In the genomic region with DNA sequence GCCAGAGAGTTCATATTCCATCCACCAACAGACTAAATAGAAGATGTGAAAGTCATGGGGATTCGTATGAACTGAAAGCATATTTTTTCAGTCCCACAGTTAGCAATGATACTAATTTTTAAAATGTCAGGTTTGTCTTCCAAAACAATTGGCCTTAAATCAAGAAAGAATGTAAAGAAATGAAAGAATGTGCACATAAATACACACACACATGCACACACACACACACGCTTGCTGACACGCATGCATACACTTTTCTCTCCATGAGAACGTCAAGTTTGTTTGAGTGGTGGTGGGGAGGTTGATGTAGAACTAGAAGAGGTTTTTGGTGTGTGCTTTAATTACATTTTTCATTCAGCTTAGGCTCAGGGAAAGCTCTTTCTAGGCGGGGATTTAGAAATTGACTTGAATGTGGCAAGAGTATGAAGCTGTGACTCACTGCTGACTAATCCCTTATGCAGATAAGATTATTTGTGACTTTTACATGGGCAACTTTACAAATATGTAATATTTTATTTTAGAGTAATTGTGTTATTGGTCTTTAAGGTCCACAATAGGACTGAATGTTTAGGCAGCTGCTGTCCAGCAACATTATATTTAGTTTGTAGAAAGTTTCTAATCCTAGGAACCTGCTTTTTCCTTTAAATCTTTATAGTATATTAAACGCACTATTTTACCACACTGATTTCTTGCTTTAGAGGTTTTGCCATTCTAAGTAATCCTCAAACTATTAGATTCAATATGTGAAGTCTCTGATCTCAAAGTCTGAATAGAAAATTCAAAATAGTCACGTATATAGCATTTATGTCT, we compare ENCODE assay signal across 12 cellular contexts. TPM values are rescaled to one million over a fixed set of nuclear protein-coding genes. Genes with fewer than 3 reads are reported as not detected.
DNase-seq lines count a peak whose midpoint lies in the region; ATAC-seq, FAIRE-seq and TF ChIP-seq lines count a peak whose summit lies in the region.
"Had no signal": no experiment of that assay in that cellular context is flagged by ENCODE, and none has a peak within 500 bp of the region (broad histone marks: within the 10 kb centered on the region; RNA-seq: fewer than 3 reads in every experiment).

No MANE protein-coding gene starts in this region.

- H3K4me1 Mint-ChIP-seq in HFFc6 (ENCODE audit: low read depth), result peaks cover 97% of the 10 kb centered on the region
- no peaks in the 10 kb centered on the region for H3K4me1 Mint-ChIP-seq in activated CD8-positive, alpha-beta memory T cell treated with anti-CD3 and anti-CD28 coated beads, Interleukin-2, amount 10 ng/mL, durations not matched to agents 7 days and 5 days

- H4K20me1 ChIP-seq in keratinocyte (ENCODE audit: control insufficient read depth, extremely low read depth, insufficient read depth, low read length), result no peaks in the 10 kb centered on the region

- no peaks in the 10 kb centered on the region for H3K79me2 ChIP-seq in keratinocyte (ENCODE audit: control insufficient read depth, insufficient read depth, low read length)

- no peak for ATAC-seq in activated CD8-positive, alpha-beta memory T cell treated with anti-CD3 and anti-CD28 coated beads, Interleukin-2, amount 10 ng/mL, durations not matched to agents 7 days and 5 days
- ATAC-seq: T-helper 17 cell had no signal

- H3K4me2 ChIP-seq in keratinocyte (ENCODE audit: control insufficient read depth, extremely low read depth, insufficient read depth, low read depth, low read length), result peak overlapping the region; percentile 25

- no peak overlapping the region for H3K27ac ChIP-seq in keratinocyte (ENCODE audit: control insufficient read depth, insufficient read depth, low read length)

- H3K36me3 ChIP-seq in keratinocyte (ENCODE audit: control insufficient read depth in 2 of 2, extremely low read depth in 1 of 2, insufficient read depth in 2 of 2, low read length in 2 of 2), result no peaks in the 10 kb centered on the region

- no peaks in the 10 kb centered on the region for H3K27me3 Mint-ChIP-seq in HFFc6 (ENCODE audit: insufficient read depth)
- H3K27me3 Mint-ChIP-seq in activated CD8-positive, alpha-beta memory T cell treated with anti-CD3 and anti-CD28 coated beads, Interleukin-2, amount 10 ng/mL, durations not matched to agents 7 days and 5 days, result peaks cover 31% of the 10 kb centered on the region

- dilution Hi-C loops in keratinocyte (cut with MboI; ENCODE audit: extremely low pct_ligation_motif_present, low sequenced_read_pairs), result no loop called here

- TF ChIP-seq CTCF in HFFc6 (IDR thresholded peaks at IDR 0.05) (no peak), keratinocyte (optimal IDR thresholded peaks at IDR 0.05 in 1 of 3, IDR thresholded peaks at IDR 0.05 in 1 of 3, conservative IDR thresholded peaks at IDR 0.05 in 1 of 3; ENCODE audit: extremely low read depth in 1 of 3, insufficient read depth in 2 of 3, low read length in 3 of 3) (no peak)

- H3K4me3 ChIP-seq in keratinocyte (ENCODE audit: control insufficient read depth in 2 of 3, extremely low read depth in 1 of 3, insufficient read depth in 2 of 3, low read depth in 1 of 3, low read length in 3 of 3), result no peak overlapping the region

- H3K9me3 Mint-ChIP-seq in HFFc6, result no peaks in the 10 kb centered on the region
- no peaks in the 10 kb centered on the region for H3K9me3 Mint-ChIP-seq in activated CD8-positive, alpha-beta memory T cell treated with anti-CD3 and anti-CD28 coated beads, Interleukin-2, amount 10 ng/mL, durations not matched to agents 7 days and 5 days (ENCODE audit: low read depth)

- no peak overlapping the region for H3K9ac ChIP-seq in keratinocyte (ENCODE audit: control insufficient read depth, extremely low read depth, insufficient read depth, low read length)

- peaks cover 3% of the 10 kb centered on the region for H3K27me3 ChIP-seq in keratinocyte (ENCODE audit: control insufficient read depth, extremely low read depth, insufficient read depth, low read length)

- no peak overlapping the region for H2AFZ ChIP-seq in keratinocyte (ENCODE audit: control insufficient read depth, low read length)

- peaks cover 3% of the 10 kb centered on the region for H3K4me1 ChIP-seq in keratinocyte (ENCODE audit: control insufficient read depth, extremely low read depth, insufficient read depth, low read length)

- peak overlapping the region; percentile 89 for H3K27ac Mint-ChIP-seq in HFFc6
- no peak overlapping the region for H3K27ac Mint-ChIP-seq in activated CD8-positive, alpha-beta memory T cell treated with anti-CD3 and anti-CD28 coated beads, Interleukin-2, amount 10 ng/mL, durations not matched to agents 7 days and 5 days
- H3K27ac Mint-ChIP-seq: T-helper 17 cell had no signal

- peak overlapping the region; percentile 79 for H3K4me3 Mint-ChIP-seq in HFFc6
- H3K4me3 Mint-ChIP-seq in activated CD8-positive, alpha-beta memory T cell treated with anti-CD3 and anti-CD28 coated beads, Interleukin-2, amount 10 ng/mL, durations not matched to agents 7 days and 5 days, result no peak overlapping the region
- H3K4me3 Mint-ChIP-seq: T-helper 17 cell had no signal

- CTCF ChIA-PET in activated CD8-positive, alpha-beta memory T cell treated with anti-CD3 and anti-CD28 coated beads, Interleukin-2, amount 10 ng/mL, durations not matched to agents 7 days and 5 days (lab: Charles Lee), result no interaction called here

- no peaks in the 10 kb centered on the region for H3K9me3 ChIP-seq in keratinocyte (ENCODE audit: control insufficient read depth, low read depth, low read length)

- no peaks in the 10 kb centered on the region for H3K9me1 ChIP-seq in keratinocyte (ENCODE audit: control insufficient read depth, extremely low read depth, insufficient read depth, low read length)

- no peak for FAIRE-seq in keratinocyte (lab: Jason Lieb, UNC)
- FAIRE-seq in GM19239 (lab: Jason Lieb, UNC), result no peak

- peaks cover 26% of the 10 kb centered on the region for H3K36me3 Mint-ChIP-seq in HFFc6 (ENCODE audit: low read depth)
- no peaks in the 10 kb centered on the region for H3K36me3 Mint-ChIP-seq in activated CD8-positive, alpha-beta memory T cell treated with anti-CD3 and anti-CD28 coated beads, Interleukin-2, amount 10 ng/mL, durations not matched to agents 7 days and 5 days

- DNase-seq in AG08396 (ENCODE audit: low spot score), result peak; percentile 37
- peak; percentile 84 for DNase-seq in HFFc6
- DNase-seq in amniotic stem cell (lab: John Stamatoyannopoulos, UW), result peak; percentile 46
- DNase-seq in keratinocyte (ENCODE audit: low read depth, low spot score), result peak; percentile 2
- DNase-seq in GM19239 (ENCODE audit: insufficient read length, low spot score), result no peak
- DNase-seq in cerebellum (ENCODE audit: low spot score), result no peak
- no peak for DNase-seq in activated CD8-positive, alpha-beta memory T cell treated with anti-CD3 and anti-CD28 coated beads, Interleukin-2, amount 10 ng/mL, durations not matched to agents 7 days and 5 days
- DNase-seq in DMS153 (lab: John Stamatoyannopoulos, UW), result no peak
- DNase-seq: GDM1, NCI-H1694 treated with DMSO at 0.1 percent for 48 hours, nucleus accumbens, T-helper 17 cell had no signal

RNA-seq across cellular contexts. Expression of a gene that starts 18.8 kb away (rescaled TPM):
- total RNA-seq in HFFc6 (2021; fragmentation: NEBNext Ultra II Directional; extraction: Animal tissue kit (Norgen Biotek cat#: 25700)), result 100 to 1,000 TPM in 2 of 6 experiments, 10 to 100 TPM in 4; 80.5 to 118 (median 91.0) TPM
- polyA plus RNA-seq in keratinocyte, result 0.01 to 0.21 TPM (median 0.02 TPM) in 3 replicates
- 0.05 TPM for polyA plus RNA-seq in keratinocyte (2011; ENCODE audit: low read depth)
- 0.02 TPM in 1 of 2 replicates, not detected in the other for polyA plus RNA-seq in keratinocyte (2011; cell fraction: cytosol; rRNA removed)
- 0.16 and 0.19 TPM in 2 replicates for polyA plus RNA-seq in keratinocyte (2011; cell fraction: nucleus; rRNA removed)
- polyA plus RNA-seq in keratinocyte (2012; ENCODE audit: low replicate concordance), result 0.24 TPM in 1 of 2 replicates, not detected in the other
- not detected in 3 replicates for polyA minus RNA-seq in keratinocyte
- polyA minus RNA-seq in keratinocyte (2011; cell fraction: cytosol; rRNA and poly(A)+ RNA removed), result not detected
- polyA minus RNA-seq in keratinocyte (2011; cell fraction: nucleus; rRNA and poly(A)+ RNA removed), result 0.11 and 0.23 TPM in 2 replicates
- 14.6 TPM for total RNA-seq in cerebellum
- total RNA-seq in activated CD8-positive, alpha-beta memory T cell treated with anti-CD3 and anti-CD28 coated beads, Interleukin-2, amount 10 ng/mL, durations not matched to agents 7 days and 5 days, result 1 to 10 TPM in 1 of 2 experiments, under 1 TPM in 1; 0.44 to 1.4 TPM

Comparison
In these comparisons a context has a peak if more than half of its experiments do, and no peak if none do; other contexts are left out.
1. DNase-seq: peak in AG08396 (single experiment), HFFc6 (single experiment), amniotic stem cell (single experiment) and keratinocyte (single experiment); none in GM19239 (single experiment), cerebellum (single experiment), activated CD8-positive, alpha-beta memory T cell treated with anti-CD3 and anti-CD28 coated beads, Interleukin-2, amount 10 ng/mL, durations not matched to agents 7 days and 5 days (single experiment) and DMS153 (single experiment).